ENCODE assay signal across 19 cellular contexts in genomic region chr7:36764929-36765328, GRCh38. TPM values are rescaled to one million over a fixed set of nuclear protein-coding genes. Genes with fewer than 3 reads are reported as not detected.
DNase-seq lines count a peak whose midpoint lies in the region; ATAC-seq lines count a peak whose summit lies in the region.
"Had no signal": no experiment of that assay in that cellular context is flagged by ENCODE, and none has a peak within 500 bp of the region (broad histone marks: within the 10 kb centered on the region; RNA-seq: fewer than 3 reads in every experiment).

No MANE protein-coding gene starts in this region.

- H3K27ac ChIP-seq in BLaER1 = no peak overlapping the region
- H3K27ac ChIP-seq in BLaER1 treated with 17β-estradiol and CSF1 and Interleukin-3, amounts not matched to agents 10 nM and 100 nM = no peak overlapping the region
- H3K27ac ChIP-seq in effector memory CD4-positive, alpha-beta T cell (ENCODE audit: insufficient read depth, low read length, poor library complexity, severe bottlenecking) = no peak overlapping the region
- H3K27ac ChIP-seq: prostate gland, thoracic aorta had no signal

- peak overlapping the region; percentile 46 for H3K27ac Mint-ChIP-seq in T-helper 2 cell treated with Interferon-gamma antibody and Interleukin-4, amounts not matched to agents 5 μg/mL and 100 μg/mL, for 36 hours
- H3K27ac Mint-ChIP-seq in immature natural killer cell = peak overlapping the region; percentile 87 to 96 (median 91)

- no peaks in the 10 kb centered on the region for H3K27me3 ChIP-seq in BLaER1
- H3K27me3 ChIP-seq in BLaER1 treated with 17β-estradiol and CSF1 and Interleukin-3, amounts not matched to agents 10 nM and 100 nM = no peaks in the 10 kb centered on the region
- H3K27me3 ChIP-seq in effector memory CD4-positive, alpha-beta T cell (replicated peaks; ENCODE audit: control insufficient read depth, insufficient read depth, low read length, poor library complexity, severe bottlenecking) = peaks cover 2% of the 10 kb centered on the region

- no peak for ATAC-seq in HG02840 (IDR thresholded peaks at IDR 0.05; ENCODE audit: low FRiP score, unreplicated experiment)
- ATAC-seq: mucosa of descending colon, Right ventricle myocardium inferior had no signal

- peak overlapping the region; percentile 4; the same call in 1 of the 2 replicates for H3K4me2 ChIP-seq in BLaER1
- H3K4me2 ChIP-seq in BLaER1 treated with 17β-estradiol and CSF1 and Interleukin-3, amounts not matched to agents 10 nM and 100 nM = peak overlapping the region in 6 of 11 experiments; percentile 6 to 34 (median 13); a peak in 5 of 22 replicates

- no peak overlapping the region for H3K4me3 ChIP-seq in BLaER1
- no peak overlapping the region for H3K4me3 ChIP-seq in BLaER1 treated with 17β-estradiol and CSF1 and Interleukin-3, amounts not matched to agents 10 nM and 100 nM
- no peak overlapping the region for H3K4me3 ChIP-seq in effector memory CD4-positive, alpha-beta T cell (ENCODE audit: insufficient read depth, low read depth, low read length, poor library complexity, severe bottlenecking)
- H3K4me3 ChIP-seq: GM12878, mucosa of descending colon, prostate gland, thoracic aorta had no signal

- H3K36me3 ChIP-seq in BLaER1 = no peaks in the 10 kb centered on the region
- H3K36me3 ChIP-seq in BLaER1 treated with 17β-estradiol and CSF1 and Interleukin-3, amounts not matched to agents 10 nM and 100 nM = no peaks in the 10 kb centered on the region
- no peaks in the 10 kb centered on the region for H3K36me3 ChIP-seq in effector memory CD4-positive, alpha-beta T cell (ENCODE audit: control insufficient read depth, insufficient read depth, low read length)
- H3K36me3 ChIP-seq: prostate gland, thoracic aorta had no signal

- peak overlapping the region; percentile 1 for H3K4me3 Mint-ChIP-seq in T-helper 2 cell treated with Interferon-gamma antibody and Interleukin-4, amounts not matched to agents 5 μg/mL and 100 μg/mL, for 36 hours
- H3K4me3 Mint-ChIP-seq in immature natural killer cell = peak overlapping the region in 4 of 5 donors; percentile 19 to 63 (median 20)

- no peak overlapping the region for H3K9ac ChIP-seq in BLaER1
- no peak overlapping the region for H3K9ac ChIP-seq in BLaER1 treated with 17β-estradiol and CSF1 and Interleukin-3, amounts not matched to agents 10 nM and 100 nM

- H3K9me3 ChIP-seq in BLaER1 = no peaks in the 10 kb centered on the region
- peaks cover 0 to 11% (median 0%) of the 10 kb centered on the region in 11 experiments; a peak in 2 of 22 replicates for H3K9me3 ChIP-seq in BLaER1 treated with 17β-estradiol and CSF1 and Interleukin-3, amounts not matched to agents 10 nM and 100 nM (replicated peaks in 1 of 11)
- no peaks in the 10 kb centered on the region for H3K9me3 ChIP-seq in effector memory CD4-positive, alpha-beta T cell (ENCODE audit: control insufficient read depth, low read length)
- H3K9me3 ChIP-seq: mucosa of descending colon, prostate gland, thoracic aorta had no signal

- H3K4me1 Mint-ChIP-seq in T-helper 2 cell treated with Interferon-gamma antibody and Interleukin-4, amounts not matched to agents 5 μg/mL and 100 μg/mL, for 36 hours (ENCODE audit: low read depth) = peaks cover 17% of the 10 kb centered on the region
- peaks cover 36 to 82% of the 10 kb centered on the region in 2 donors for H3K4me1 Mint-ChIP-seq in immature natural killer cell

- H3K4me1 ChIP-seq in BLaER1 = peaks cover 9% of the 10 kb centered on the region
- H3K4me1 ChIP-seq in BLaER1 treated with 17β-estradiol and CSF1 and Interleukin-3, amounts not matched to agents 10 nM and 100 nM = peaks cover 0 to 10% (median 2%) of the 10 kb centered on the region in 10 experiments; a peak in 7 of 20 replicates
- no peaks in the 10 kb centered on the region for H3K4me1 ChIP-seq in effector memory CD4-positive, alpha-beta T cell (ENCODE audit: control insufficient read depth, insufficient read depth, low read length, poor library complexity, severe bottlenecking)
- H3K4me1 ChIP-seq: prostate gland had no signal

- no peaks in the 10 kb centered on the region for H3K9me3 Mint-ChIP-seq in T-helper 2 cell treated with Interferon-gamma antibody and Interleukin-4, amounts not matched to agents 5 μg/mL and 100 μg/mL, for 36 hours
- H3K9me3 Mint-ChIP-seq in immature natural killer cell = no peaks in the 10 kb centered on the region

- no peak for DNase-seq in T-helper 2 cell treated with Interferon-gamma antibody and Interleukin-4, amounts not matched to agents 5 μg/mL and 100 μg/mL, for 36 hours (ENCODE audit: low spot score)
- peak in 1 of 3 donors; percentile 50 for DNase-seq in immature natural killer cell
- no peak for DNase-seq in NCI-H1417 treated with DMSO at 0.1 percent for 48 hours (lab: John Stamatoyannopoulos, UW)
- DNase-seq in effector memory CD4-positive, alpha-beta T cell = no peak
- DNase-seq: effector CD4-positive, alpha-beta T cell; foreskin melanocyte; hippocampal formation; mucosa of descending colon; NCI-H1092 treated with DMSO at 0.1 percent for 48 hours; NCI-H2029 treated with DMSO at 0.1 percent for 48 hours; NCI-H226; SW 1271 had no signal

- peaks cover 2% of the 10 kb centered on the region for H3K36me3 Mint-ChIP-seq in T-helper 2 cell treated with Interferon-gamma antibody and Interleukin-4, amounts not matched to agents 5 μg/mL and 100 μg/mL, for 36 hours (ENCODE audit: low read depth)
- H3K36me3 Mint-ChIP-seq in immature natural killer cell = no peaks in the 10 kb centered on the region

- H3K27me3 Mint-ChIP-seq in T-helper 2 cell treated with Interferon-gamma antibody and Interleukin-4, amounts not matched to agents 5 μg/mL and 100 μg/mL, for 36 hours (ENCODE audit: low read depth) = peaks cover 2% of the 10 kb centered on the region
- peaks cover 0 to 4% (median 3%) of the 10 kb centered on the region in 3 donors for H3K27me3 Mint-ChIP-seq in immature natural killer cell (ENCODE audit: low read depth in 3 of 3)

- no peaks in the 10 kb centered on the region for H4K20me1 ChIP-seq in BLaER1
- H4K20me1 ChIP-seq in BLaER1 treated with 17β-estradiol and CSF1 and Interleukin-3, amounts not matched to agents 10 nM and 100 nM = no peaks in the 10 kb centered on the region

RNA-seq across cellular contexts. Expression of gene AOAH, which starts 40.6 kb away (rescaled TPM):
- polyA plus RNA-seq in immature natural killer cell = 100 to 1,000 TPM; 288 to 385 (median 331) TPM
